22 cellular contexts compared by ENCODE assay signal in the genomic region with DNA sequence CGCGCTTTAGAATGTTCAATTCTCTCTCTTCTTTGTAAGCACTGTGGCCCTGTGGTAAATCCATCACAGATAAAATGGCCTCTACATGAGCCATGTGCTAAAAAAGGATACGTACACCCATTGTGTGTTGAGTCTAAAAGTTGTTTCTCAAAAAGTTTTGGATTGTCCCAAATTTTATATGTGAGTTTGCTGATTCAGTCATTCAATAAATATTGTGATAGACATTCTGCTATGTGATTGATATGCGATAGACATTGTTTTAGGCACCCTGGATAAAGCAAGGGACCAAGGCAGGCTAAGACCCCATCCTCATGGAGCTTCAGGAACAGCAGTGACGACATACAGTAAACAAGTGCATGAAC. TPM values are rescaled to one million over a fixed set of nuclear protein-coding genes. Genes with fewer than 3 reads are reported as not detected.
DNase-seq lines count a peak whose midpoint lies in the region; ATAC-seq, FAIRE-seq and TF ChIP-seq lines count a peak whose summit lies in the region.
"Had no signal": no experiment of that assay in that cellular context is flagged by ENCODE, and none has a peak within 500 bp of the region (broad histone marks: within the 10 kb centered on the region; RNA-seq: fewer than 3 reads in every experiment).

No MANE protein-coding gene starts in this region.

- H4K5ac ChIP-seq in H1 (ENCODE audit: insufficient read length, low read depth, low read length): no peak overlapping the region

- ATAC-seq in PC-3: no peak
- ATAC-seq: stimulated activated naive B cell treated with anti-CD40 and anti-IgM and Interleukin-4, amounts not matched to agents 10 μg/mL and 1 μg/mL and 100 μg/mL, for 72 hours had no signal

- no peaks in the 10 kb centered on the region for H3K9me3 Mint-ChIP-seq in osteocyte (ENCODE audit: unreplicated experiment)
- H3K9me3 Mint-ChIP-seq: activated CD4-positive, alpha-beta memory T cell treated with anti-CD3 and anti-CD28 coated beads, Interleukin-2, amount 10 ng/mL, durations not matched to agents 7 days and 5 days; activated T-helper 1 cell treated with anti-CD3 and anti-CD28 coated beads, Interleukin-12 subunit alpha, Interleukin-12 subunit beta, Interleukin-2, Interleukin-4 antibody, amounts not matched to agents 30 ng/mL and 10 ng/mL and 1 ng/mL, durations not matched to agents 14 hours and 24 hours and 36 hours; IgD-negative memory B cell; stimulated activated naive B cell treated with anti-CD40 and anti-IgM and Interleukin-4, amounts not matched to agents 10 μg/mL and 1 μg/mL and 100 μg/mL, for 72 hours had no signal

- no peak overlapping the region for H2BK15ac ChIP-seq in H1 (ENCODE audit: low read length)
- no peak overlapping the region for H2BK15ac ChIP-seq in neuronal stem cell (ENCODE audit: low read length)

- no peaks in the 10 kb centered on the region for H3K9me3 ChIP-seq in GM23248 (ENCODE audit: low read depth)
- H3K9me3 ChIP-seq in PC-3 (ENCODE audit: low read length): no peaks in the 10 kb centered on the region
- peaks cover 7 to 9% of the 10 kb centered on the region in 2 experiments for H3K9me3 ChIP-seq in H1 (ENCODE audit: insufficient read depth in 2 of 2, low read depth in 1 of 2, low read length in 1 of 2)
- H3K9me3 ChIP-seq in neuronal stem cell (replicated peaks in 1 of 2; ENCODE audit: control insufficient read depth in 2 of 2, insufficient read depth in 1 of 2, low read depth in 1 of 2, low read length in 2 of 2): peaks cover 2 to 6% of the 10 kb centered on the region in 2 donors
- H3K9me3 ChIP-seq in adrenal gland (replicated peaks in 1 of 3): no peaks in the 10 kb centered on the region
- H3K9me3 ChIP-seq: neutrophil, suprapubic skin, upper lobe of right lung had no signal

- no peak overlapping the region for H3K56ac ChIP-seq in H1 (replicated peaks; ENCODE audit: insufficient read length, low read depth, low read length)

- POLR2A ChIA-PET in PC-3 (lab: Charles Lee; ENCODE audit: unreplicated experiment) (no interaction called here), H1 (lab: Charles Lee; ENCODE audit: partially characterized antibody) (no interaction called here)

- H3K4ac ChIP-seq in H1 (replicated peaks; ENCODE audit: insufficient read length, low read depth, low read length): no peak overlapping the region
- no peak overlapping the region for H3K4ac ChIP-seq in neuronal stem cell (ENCODE audit: low read length)

- peaks cover 19% of the 10 kb centered on the region for H3K4me1 Mint-ChIP-seq in osteocyte (ENCODE audit: unreplicated experiment)
- H3K4me1 Mint-ChIP-seq: activated CD4-positive, alpha-beta memory T cell treated with anti-CD3 and anti-CD28 coated beads, Interleukin-2, amount 10 ng/mL, durations not matched to agents 7 days and 5 days; stimulated activated naive B cell treated with anti-CD40 and anti-IgM and Interleukin-4, amounts not matched to agents 10 μg/mL and 1 μg/mL and 100 μg/mL, for 72 hours had no signal

- H2AFZ ChIP-seq in GM23248 (0 out of 2 replicates have a peak overlapping the region, but pooled peaks have one; percentile 8), PC-3 (ENCODE audit: low read length) (peak overlapping the region; percentile 73), H1 (ENCODE audit: low read length) (peak overlapping the region; percentile 57; the same call in 1 of the 2 replicates), neuronal stem cell (ENCODE audit: low read length) (peak overlapping the region; percentile 45)

- H3K23me2 ChIP-seq in H1 (ENCODE audit: low read depth, low read length): no peaks in the 10 kb centered on the region

- H3K36me3 ChIP-seq in GM23248 (ENCODE audit: low read depth) (no peaks in the 10 kb centered on the region), PC-3 (ENCODE audit: low read depth, low read length) (no peaks in the 10 kb centered on the region), H1 (ENCODE audit: control insufficient read depth in 2 of 4, insufficient read depth in 4 of 4, low read length in 3 of 4) (no peaks in the 10 kb centered on the region), neuronal stem cell (replicated peaks in 1 of 2; ENCODE audit: control insufficient read depth in 2 of 2, insufficient read depth in 2 of 2, low read length in 2 of 2) (no peaks in the 10 kb centered on the region), adrenal gland (replicated peaks in 1 of 2) (no peaks in the 10 kb centered on the region)
- H3K36me3 ChIP-seq: BLaER1 treated with 17β-estradiol and CSF1 and Interleukin-3, amounts not matched to agents 10 nM and 100 nM; brain microvascular endothelial cell; neutrophil; suprapubic skin; upper lobe of right lung had no signal

- TF ChIP-seq CTCF in PC-3 (conservative IDR thresholded peaks at IDR 0.05; ENCODE audit: low read depth, low read length): no peak
- TF ChIP-seq CTCF in H1 (IDR thresholded peaks at IDR 0.05; ENCODE audit: control extremely low read depth in 1 of 3, insufficient read depth in 1 of 3, low read depth in 1 of 3, low read length in 3 of 3): no peak
- TF ChIP-seq CTCF in adrenal gland (IDR thresholded peaks at IDR 0.05): no peak
- no peak for TF ChIP-seq CTCF in osteocyte (IDR thresholded peaks at IDR 0.05)

- no peak for FAIRE-seq in H1 (lab: Jason Lieb, UNC)

- H3K4me2 ChIP-seq in GM23248 (ENCODE audit: unreplicated experiment): no peak overlapping the region
- peak overlapping the region; percentile 76; the same call in 1 of the 2 replicates for H3K4me2 ChIP-seq in PC-3 (ENCODE audit: low read length)
- no peak overlapping the region for H3K4me2 ChIP-seq in H1 (ENCODE audit: insufficient read depth in 1 of 2, low read depth in 2 of 2, low read length in 2 of 2)
- H3K4me2 ChIP-seq in neuronal stem cell (ENCODE audit: insufficient read depth, low read length, poor library complexity, severe bottlenecking): no peak overlapping the region

- no peak overlapping the region for H2BK120ac ChIP-seq in H1 (replicated peaks; ENCODE audit: low read depth, low read length)
- no peak overlapping the region for H2BK120ac ChIP-seq in neuronal stem cell (ENCODE audit: low read depth, low read length)

- H3K9me2 ChIP-seq in GM23248 (ENCODE audit: insufficient read depth) (no peaks in the 10 kb centered on the region), PC-3 (replicated peaks; ENCODE audit: low read length) (no peaks in the 10 kb centered on the region)

- no peak overlapping the region for H3K14ac ChIP-seq in H1 (ENCODE audit: insufficient read length)
- no peak overlapping the region for H3K14ac ChIP-seq in neuronal stem cell (ENCODE audit: low read length)

- 0 out of 2 replicates have a peak, but pooled peaks cover 1% of the 10 kb centered on the region for H3F3A ChIP-seq in GM23248 (ENCODE audit: insufficient read depth)
- no peaks in the 10 kb centered on the region for H3F3A ChIP-seq in PC-3 (ENCODE audit: low read length, unreplicated experiment)

- H2BK12ac ChIP-seq in H1 (ENCODE audit: low read depth, low read length): no peak overlapping the region
- H2BK12ac ChIP-seq in neuronal stem cell (ENCODE audit: low read length): no peak overlapping the region

- WGBS in GM23248 (ENCODE audit: low coverage in 1 of 2, low lambda C conversion rate in 2 of 2, missing lambda C conversion rate in 2 of 2), 2 experiments: 70% methylated on average over 5 of the region's 5 CpGs
- WGBS in H1 (ENCODE audit: extremely low coverage in 1 of 2, insufficient coverage in 1 of 2, insufficient read length in 1 of 2, insufficient replicate concordance in 2 of 2, low coverage in 1 of 2, low lambda C conversion rate in 2 of 2, missing lambda C conversion rate in 1 of 2), 2 experiments: 94% methylated on average over 5 of the region's 5 CpGs; no CpG with 5 or more reads in 1 of the 2 experiments
- WGBS in neuronal stem cell (ENCODE audit: extremely low coverage in 2 of 2, insufficient read length in 2 of 2, insufficient replicate concordance in 1 of 2), 2 donors: no CpG with 5 or more reads among the region's 5 CpGs
- WGBS in adrenal gland, 4 donors: 71 to 81% (median 72%) methylated on average over 5 of the region's 5 CpGs

- H3K27ac ChIP-seq in GM23248 (no peak overlapping the region), PC-3 (ENCODE audit: low read length) (no peak overlapping the region), H1 (ENCODE audit: low read depth, low read length) (no peak overlapping the region), neuronal stem cell (replicated peaks; ENCODE audit: low read length) (no peak overlapping the region), adrenal gland (no peak overlapping the region)
- H3K27ac ChIP-seq: BLaER1 treated with 17β-estradiol and CSF1 and Interleukin-3, amounts not matched to agents 10 nM and 100 nM; brain microvascular endothelial cell; neutrophil; suprapubic skin had no signal

- no peak overlapping the region for H3K23ac ChIP-seq in H1 (ENCODE audit: insufficient read length)
- no peak overlapping the region for H3K23ac ChIP-seq in neuronal stem cell (ENCODE audit: low read depth, low read length, poor library complexity)

- intact Hi-C loops in PC-3 (cut with micrococcal nuclease) (loop anchor here (1.0 to 10.0 kb wide), 3 partner anchors 67 to 278 kb away; a partner anchor contains a TSS), adrenal gland (cut with DNase I) (loop anchor here (5.0 to 10.0 kb wide), 3 partner anchors 175 to 280 kb away; a partner anchor contains a TSS)

- H3K79me1 ChIP-seq in H1 (ENCODE audit: low read depth, low read length): no peaks in the 10 kb centered on the region
- H3K79me1 ChIP-seq in neuronal stem cell (ENCODE audit: low read depth, low read length): no peaks in the 10 kb centered on the region

- no peak overlapping the region for H3K9ac ChIP-seq in GM23248
- no peak overlapping the region for H3K9ac ChIP-seq in PC-3 (ENCODE audit: low read length)
- H3K9ac ChIP-seq in H1 (replicated peaks in 1 of 4; ENCODE audit: extremely low read depth in 1 of 4, low read depth in 3 of 4, low read length in 3 of 4): no peak overlapping the region
- H3K9ac ChIP-seq in neuronal stem cell (ENCODE audit: low read depth, low read length, poor library complexity): no peak overlapping the region
- H3K9ac ChIP-seq: BLaER1 treated with 17β-estradiol and CSF1 and Interleukin-3, amounts not matched to agents 10 nM and 100 nM had no signal

- no peak overlapping the region for H3K4me3 ChIP-seq in GM23248
- peak overlapping the region; percentile 60; the same call in 1 of the 2 replicates for H3K4me3 ChIP-seq in PC-3 (ENCODE audit: low read length)
- H3K4me3 ChIP-seq in H1 (ENCODE audit: extremely low read depth in 1 of 4, insufficient read depth in 2 of 4, low read depth in 3 of 4, low read length in 4 of 4): no peak overlapping the region
- H3K4me3 ChIP-seq in neuronal stem cell (ENCODE audit: low read length in 2 of 2): no peak overlapping the region
- peak overlapping the region in 1 of 4 donors; percentile 40 for H3K4me3 ChIP-seq in adrenal gland

- H3K27me3 Mint-ChIP-seq in osteocyte (ENCODE audit: unreplicated experiment): no peaks in the 10 kb centered on the region

- no peak for TF ChIP-seq EP300 in H1 (IDR thresholded peaks at IDR 0.05; ENCODE audit: borderline replicate concordance in 1 of 2, low read depth in 2 of 2, low read length in 2 of 2)

- BruUV-seq in PC-3 (replicated peaks; lab: Mats Ljungman, UMichigan): no TSS peak

- TF ChIP-seq POLR2A in H1 (IDR thresholded peaks at IDR 0.05; ENCODE audit: control extremely low read depth in 1 of 2, low read depth in 2 of 2, low read length in 2 of 2) (no peak), adrenal gland (IDR thresholded peaks at IDR 0.05) (no peak)

- H3K18ac ChIP-seq in H1 (ENCODE audit: extremely low read depth, low read length) (no peak overlapping the region), neuronal stem cell (ENCODE audit: low read length) (no peak overlapping the region)

- no peak overlapping the region for H3K27ac Mint-ChIP-seq in osteocyte (ENCODE audit: unreplicated experiment)
- H3K27ac Mint-ChIP-seq: activated CD4-positive, alpha-beta memory T cell treated with anti-CD3 and anti-CD28 coated beads, Interleukin-2, amount 10 ng/mL, durations not matched to agents 7 days and 5 days; activated T-helper 1 cell treated with anti-CD3 and anti-CD28 coated beads, Interleukin-12 subunit alpha, Interleukin-12 subunit beta, Interleukin-2, Interleukin-4 antibody, amounts not matched to agents 30 ng/mL and 10 ng/mL and 1 ng/mL, durations not matched to agents 14 hours and 24 hours and 36 hours; progenitor cell of endocrine pancreas; stimulated activated naive B cell treated with anti-CD40 and anti-IgM and Interleukin-4, amounts not matched to agents 10 μg/mL and 1 μg/mL and 100 μg/mL, for 72 hours had no signal

- no peak overlapping the region for H4K8ac ChIP-seq in H1 (ENCODE audit: extremely low read depth, insufficient read depth, low read length)
- H4K8ac ChIP-seq in neuronal stem cell (ENCODE audit: low read depth, low read length): no peak overlapping the region

- H2BK5ac ChIP-seq in H1 (ENCODE audit: low read depth, low read length): no peak overlapping the region
- H2BK5ac ChIP-seq in neuronal stem cell (ENCODE audit: low read length): no peak overlapping the region

- H3K4me1 ChIP-seq in GM23248 (ENCODE audit: insufficient read depth) (peaks cover 7% of the 10 kb centered on the region), PC-3 (ENCODE audit: insufficient read depth, low read length) (peaks cover 14% of the 10 kb centered on the region), H1 (replicated peaks in 1 of 4; ENCODE audit: control insufficient read depth in 3 of 4, insufficient read depth in 4 of 4, low read length in 3 of 4) (no peaks in the 10 kb centered on the region), neuronal stem cell (ENCODE audit: control insufficient read depth in 2 of 2, insufficient read depth in 1 of 2, low read depth in 1 of 2, low read length in 2 of 2) (peaks cover 3 to 5% of the 10 kb centered on the region in 2 donors), adrenal gland (replicated peaks in 1 of 2) (peaks cover 0 to 12% of the 10 kb centered on the region in 2 donors)
- H3K4me1 ChIP-seq: suprapubic skin had no signal

- H2BK20ac ChIP-seq in H1 (ENCODE audit: low read length): no peak overlapping the region

- no peak overlapping the region for H2AK5ac ChIP-seq in H1 (ENCODE audit: low read depth, low read length)
- H2AK5ac ChIP-seq in neuronal stem cell (ENCODE audit: low read depth, low read length): no peak overlapping the region

- in situ Hi-C loops in GM23248 (cut with MboI): loop anchor here (10.0 kb wide), 1 partner anchor 188 kb away; no protein-coding TSS in a partner anchor

- H3K79me2 ChIP-seq in GM23248 (ENCODE audit: insufficient read depth): no peaks in the 10 kb centered on the region
- no peaks in the 10 kb centered on the region for H3K79me2 ChIP-seq in PC-3 (ENCODE audit: low read length)
- no peaks in the 10 kb centered on the region for H3K79me2 ChIP-seq in H1 (ENCODE audit: control insufficient read depth in 1 of 2, insufficient read depth in 2 of 2, low read length in 2 of 2)

- H3K27me3 ChIP-seq in GM23248 (replicated peaks; ENCODE audit: insufficient read depth) (no peaks in the 10 kb centered on the region), PC-3 (ENCODE audit: low read length) (no peaks in the 10 kb centered on the region), H1 (replicated peaks in 1 of 4; ENCODE audit: control insufficient read depth in 3 of 4, extremely low read depth in 1 of 4, insufficient read depth in 3 of 4, low read length in 3 of 4) (no peaks in the 10 kb centered on the region), neuronal stem cell (ENCODE audit: control insufficient read depth in 3 of 3, insufficient read depth in 3 of 3, low read depth in 1 of 3, low read length in 3 of 3) (no peaks in the 10 kb centered on the region), adrenal gland (no peaks in the 10 kb centered on the region)
- H3K27me3 ChIP-seq: BLaER1 treated with 17β-estradiol and CSF1 and Interleukin-3, amounts not matched to agents 10 nM and 100 nM; brain microvascular endothelial cell; neutrophil; suprapubic skin; upper lobe of right lung had no signal

- H4K91ac ChIP-seq in H1 (replicated peaks; ENCODE audit: insufficient read length, low read length) (no peak overlapping the region), neuronal stem cell (ENCODE audit: low read depth, low read length, poor library complexity) (no peak overlapping the region)

- no peak for DNase-seq in GM23248
- no peak for DNase-seq in PC-3
- DNase-seq in H1 (ENCODE audit: low read depth in 1 of 2, low spot score in 2 of 2): no peak
- DNase-seq in neuronal stem cell (ENCODE audit: low spot score): no peak
- DNase-seq in adrenal gland: no peak
- DNase-seq in NCI-H2029 treated with DMSO at 0.1 percent for 48 hours (lab: John Stamatoyannopoulos, UW): no peak
- no peak for DNase-seq in NCI-H748 (lab: John Stamatoyannopoulos, UW; ENCODE audit: unreplicated experiment)
- DNase-seq in osteocyte (ENCODE audit: extremely low spot score, unreplicated experiment): no peak
- DNase-seq: activated CD4-positive, alpha-beta memory T cell treated with anti-CD3 and anti-CD28 coated beads, Interleukin-2, amount 10 ng/mL, durations not matched to agents 7 days and 5 days; activated CD8-positive, alpha-beta memory T cell treated with anti-CD3 and anti-CD28 coated beads, Interleukin-2, amount 50 U/mL, for 48 hours; activated naive CD4-positive, alpha-beta T cell treated with Interleukin-2 at 50 U/mL for 16 hours; GF-D8; NCI-H187 treated with DMSO at 0.1 percent for 48 hours; stimulated activated naive B cell treated with anti-CD40 and anti-IgM and Interleukin-4, amounts not matched to agents 10 μg/mL and 1 μg/mL and 100 μg/mL, for 72 hours; upper lobe of right lung had no signal

- no peak overlapping the region for H3K4me3 Mint-ChIP-seq in osteocyte (ENCODE audit: unreplicated experiment)
- H3K4me3 Mint-ChIP-seq: activated CD4-positive, alpha-beta memory T cell treated with anti-CD3 and anti-CD28 coated beads, Interleukin-2, amount 10 ng/mL, durations not matched to agents 7 days and 5 days; activated T-helper 1 cell treated with anti-CD3 and anti-CD28 coated beads, Interleukin-12 subunit alpha, Interleukin-12 subunit beta, Interleukin-2, Interleukin-4 antibody, amounts not matched to agents 30 ng/mL and 10 ng/mL and 1 ng/mL, durations not matched to agents 14 hours and 24 hours and 36 hours; stimulated activated naive B cell treated with anti-CD40 and anti-IgM and Interleukin-4, amounts not matched to agents 10 μg/mL and 1 μg/mL and 100 μg/mL, for 72 hours had no signal

- H4K20me1 ChIP-seq in GM23248 (ENCODE audit: insufficient read depth) (no peaks in the 10 kb centered on the region), PC-3 (ENCODE audit: low read length) (no peaks in the 10 kb centered on the region), H1 (replicated peaks in 1 of 2; ENCODE audit: control insufficient read depth in 1 of 2, insufficient read depth in 2 of 2, low read length in 2 of 2) (no peaks in the 10 kb centered on the region)
- H4K20me1 ChIP-seq: BLaER1 treated with 17β-estradiol and CSF1 and Interleukin-3, amounts not matched to agents 10 nM and 100 nM had no signal

- H3K36me3 Mint-ChIP-seq in osteocyte (ENCODE audit: unreplicated experiment): no peaks in the 10 kb centered on the region
- H3K36me3 Mint-ChIP-seq: IgD-negative memory B cell had no signal

- CTCF ChIA-PET in PC-3 (lab: Charles Lee): interaction anchor here (1.7 kb wide), 1 partner anchor 178 kb away, joined by 4 read pairs; no protein-coding TSS in a partner anchor
- CTCF ChIA-PET in H1 (lab: Charles Lee; ENCODE audit: partially characterized antibody): interaction anchor here (0.9 to 3.6 kb wide), 27 partner anchors 9 to 631 kb away, joined by 3 to 54 read pairs (median 5); a partner anchor contains a TSS

- no peak for TF ChIP-seq RAD21 in H1 (IDR thresholded peaks at IDR 0.05 in 1 of 2, conservative IDR thresholded peaks at IDR 0.05 in 1 of 2; ENCODE audit: low read depth in 2 of 2, low read length in 2 of 2)

RNA-seq across cellular contexts. Expression of a gene that starts 53.5 kb away (rescaled TPM):
- total RNA-seq in GM23248 (2014; rRNA removed; shearing (Covaris generic)): 11.5 and 12.8 TPM in 2 replicates
- polyA plus RNA-seq in GM23248 (2016; fragmentation: Nextera tagmentation; extraction: Ambion mirVana) (14.3 and 15.3 TPM in 2 replicates), H1 (2011; rRNA removed) (3.8 and 8.3 TPM in 2 replicates), adrenal gland (10 to 100 TPM in 2 of 3 donors, 1 to 10 TPM in 1; 8.0 to 16.6 (median 11.4) TPM)
- total RNA-seq in PC-3 (2014; rRNA removed) (26.8 and 27.1 TPM in 2 replicates), adrenal gland (10 to 100 TPM in 6 of 8 donors, 1 to 10 TPM in 2; 9.2 to 16.1 (median 12.5) TPM), osteocyte (14.8 and 16.9 TPM in 2 replicates)
- total RNA-seq in H1 (2021; fragmentation: NEBNext Ultra II Directional; extraction: Animal tissue kit (Norgen Biotek cat#: 25700)): 14.9 and 15.6 TPM in 2 replicates
- 7.3 TPM for polyA plus RNA-seq in H1 (2011; cell fraction: cytosol; rRNA removed)
- polyA plus RNA-seq in H1 (2011; cell fraction: nucleus; rRNA removed): 5.7 TPM
- 11.0 to 11.9 TPM (median 11.2 TPM) in 4 replicates for polyA plus RNA-seq in H1 (2012, experiment 1 of 2)
- 6.1 TPM for polyA plus RNA-seq in H1 (2012, experiment 2 of 2)
- 8.0 TPM for polyA plus RNA-seq in H1 (2013, experiment 1 of 2)
- 7.7 TPM for polyA plus RNA-seq in H1 (2013, experiment 2 of 2)
- 6.8 and 9.7 TPM in 2 replicates for polyA minus RNA-seq in H1 (2011; rRNA and poly(A)+ RNA removed)
- 5.4 TPM for polyA minus RNA-seq in H1 (2011; cell fraction: cytosol; rRNA and poly(A)+ RNA removed)
- 11.4 TPM for polyA minus RNA-seq in H1 (2011; cell fraction: nucleus; rRNA and poly(A)+ RNA removed)
- polyA plus RNA-seq in neuronal stem cell (2013, experiment 1 of 2): 16.2 TPM
- 17.7 TPM for polyA plus RNA-seq in neuronal stem cell (2013, experiment 2 of 2)

Comparison
In these comparisons a context has a peak if more than half of its experiments do, and no peak if none do; other contexts are left out.
1. H2AFZ ChIP-seq: peak in every context shown above with its lines; median percentile 73 in PC-3; 57 in H1; 45 in neuronal stem cell; 8 in GM23248.